Comparison of ENCODE assay signal across 8 cellular contexts in the genomic region with DNA sequence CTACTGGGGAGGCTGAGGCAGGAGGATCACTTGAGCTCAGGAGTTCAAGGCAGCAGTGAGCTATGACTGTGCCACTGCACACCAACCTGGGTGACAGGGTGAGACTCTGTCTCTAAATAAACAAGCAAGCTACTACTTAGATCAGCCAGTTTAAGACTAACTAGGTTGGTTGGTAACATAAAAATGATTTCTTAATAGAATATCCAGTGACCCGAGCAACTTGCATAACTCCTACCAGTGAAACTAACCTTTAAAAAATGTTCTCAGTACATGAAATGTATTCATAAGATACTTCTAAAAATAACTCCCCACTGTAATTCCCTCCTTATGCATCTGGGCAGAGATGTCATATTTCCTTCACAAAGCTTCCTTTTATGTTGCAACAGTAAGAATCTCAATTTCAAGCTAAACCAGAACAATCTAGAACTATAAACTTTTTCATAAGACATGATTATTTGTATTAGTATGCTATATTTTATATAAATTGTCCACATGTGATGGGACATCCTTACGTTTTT. TPM values are rescaled to one million over a fixed set of nuclear protein-coding genes. Genes with fewer than 3 reads are reported as not detected.
DNase-seq lines count a peak whose midpoint lies in the region; ATAC-seq and TF ChIP-seq lines count a peak whose summit lies in the region.

No MANE protein-coding gene starts in this region.

- H3K27me3 Mint-ChIP-seq in activated T-helper 1 cell treated with anti-CD3 and anti-CD28 coated beads, Interleukin-12 subunit alpha, Interleukin-12 subunit beta, Interleukin-2, Interleukin-4 antibody, amounts not matched to agents 30 ng/mL and 10 ng/mL and 1 ng/mL, durations not matched to agents 14 hours and 24 hours and 36 hours (ENCODE audit: insufficient read depth): no peaks in the 10 kb centered on the region
- no peaks in the 10 kb centered on the region for H3K27me3 Mint-ChIP-seq in immature natural killer cell (ENCODE audit: low read depth in 3 of 3)

- H3K27ac Mint-ChIP-seq in activated T-helper 1 cell treated with anti-CD3 and anti-CD28 coated beads, Interleukin-12 subunit alpha, Interleukin-12 subunit beta, Interleukin-2, Interleukin-4 antibody, amounts not matched to agents 30 ng/mL and 10 ng/mL and 1 ng/mL, durations not matched to agents 14 hours and 24 hours and 36 hours: peak overlapping the region; percentile 95
- peak overlapping the region; percentile 77 to 98 (median 93) for H3K27ac Mint-ChIP-seq in immature natural killer cell

- peaks cover 19 to 39% (median 29%) of the 10 kb centered on the region in 4 donors for H3K4me1 ChIP-seq in transverse colon

- TF ChIP-seq EP300 in transverse colon (IDR thresholded peaks at IDR 0.05; ENCODE audit: low read depth): no peak

- H3K27ac ChIP-seq in transverse colon: peak overlapping the region; percentile 47 to 81 (median 66)

- no peak overlapping the region for H3K4me3 ChIP-seq in transverse colon

- H3K4me3 Mint-ChIP-seq in activated T-helper 1 cell treated with anti-CD3 and anti-CD28 coated beads, Interleukin-12 subunit alpha, Interleukin-12 subunit beta, Interleukin-2, Interleukin-4 antibody, amounts not matched to agents 30 ng/mL and 10 ng/mL and 1 ng/mL, durations not matched to agents 14 hours and 24 hours and 36 hours: peak overlapping the region; percentile 99
- peak overlapping the region; percentile 88 to 100 (median 94) for H3K4me3 Mint-ChIP-seq in immature natural killer cell

- in situ Hi-C loops in transverse colon (cut with MboI; ENCODE audit: low pct_ligation_motif_present in 1 of 4, low pct_unique_long_range_greater_than_20kb in 1 of 4, low sequenced_read_pairs in 3 of 4): loop anchor here in 1 of 4 donors (25.0 kb wide), 1 partner anchor 170 kb away; no protein-coding TSS in a partner anchor

- H3K9me3 Mint-ChIP-seq in activated T-helper 1 cell treated with anti-CD3 and anti-CD28 coated beads, Interleukin-12 subunit alpha, Interleukin-12 subunit beta, Interleukin-2, Interleukin-4 antibody, amounts not matched to agents 30 ng/mL and 10 ng/mL and 1 ng/mL, durations not matched to agents 14 hours and 24 hours and 36 hours: no peaks in the 10 kb centered on the region
- no peaks in the 10 kb centered on the region for H3K9me3 Mint-ChIP-seq in immature natural killer cell

- no peaks in the 10 kb centered on the region for H3K9me3 ChIP-seq in transverse colon

- DNase-seq in CD1c-positive myeloid dendritic cell (ENCODE audit: extremely low spot score) (peak; percentile 83), immature natural killer cell (no peak), transverse colon (no peak), islet precursor cell (no peak)
- no peak for DNase-seq in activated T-helper 1 cell treated with anti-CD3 and anti-CD28 coated beads, Interleukin-12 subunit alpha, Interleukin-12 subunit beta, Interleukin-2, Interleukin-4 antibody, amounts not matched to agents 30 ng/mL and 10 ng/mL and 1 ng/mL, durations not matched to agents 14 hours and 24 hours and 36 hours (ENCODE audit: low spot score)

- H3K36me3 Mint-ChIP-seq in activated T-helper 1 cell treated with anti-CD3 and anti-CD28 coated beads, Interleukin-12 subunit alpha, Interleukin-12 subunit beta, Interleukin-2, Interleukin-4 antibody, amounts not matched to agents 30 ng/mL and 10 ng/mL and 1 ng/mL, durations not matched to agents 14 hours and 24 hours and 36 hours (ENCODE audit: low read depth): peaks cover 19% of the 10 kb centered on the region
- peaks cover 3 to 11% (median 6%) of the 10 kb centered on the region in 3 donors for H3K36me3 Mint-ChIP-seq in immature natural killer cell

- peaks cover 58% of the 10 kb centered on the region for H3K4me1 Mint-ChIP-seq in activated T-helper 1 cell treated with anti-CD3 and anti-CD28 coated beads, Interleukin-12 subunit alpha, Interleukin-12 subunit beta, Interleukin-2, Interleukin-4 antibody, amounts not matched to agents 30 ng/mL and 10 ng/mL and 1 ng/mL, durations not matched to agents 14 hours and 24 hours and 36 hours (ENCODE audit: low read depth)
- H3K4me1 Mint-ChIP-seq in immature natural killer cell: peaks cover 72 to 78% of the 10 kb centered on the region in 2 donors

- ATAC-seq in HG02852 (IDR thresholded peaks at IDR 0.05; ENCODE audit: unreplicated experiment) (peak; percentile 39), HG02623 (IDR thresholded peaks at IDR 0.05; ENCODE audit: unreplicated experiment) (no peak), GM21526 (IDR thresholded peaks at IDR 0.05; ENCODE audit: low FRiP score, unreplicated experiment) (no peak)

- 6 to 16% methylated on average over 2 of the region's 2 CpGs for WGBS in transverse colon (ENCODE audit: low coverage in 1 of 2), 2 donors

- TF ChIP-seq POLR2A in transverse colon (IDR thresholded peaks at IDR 0.05): no peak

- intact Hi-C loops in activated T-helper 1 cell treated with anti-CD3 and anti-CD28 coated beads, Interleukin-12 subunit alpha, Interleukin-12 subunit beta, Interleukin-2, Interleukin-4 antibody, amounts not matched to agents 30 ng/mL and 10 ng/mL and 1 ng/mL, durations not matched to agents 14 hours and 24 hours and 36 hours (cut with micrococcal nuclease): loop anchor here (1.0 to 5.0 kb wide), 5 partner anchors 50 to 295 kb away; a partner anchor contains a TSS
- intact Hi-C loops in transverse colon (cut with DNase I; ENCODE audit: low total_unique reads): no loop called here

- no peaks in the 10 kb centered on the region for H3K36me3 ChIP-seq in transverse colon

- no peak for TF ChIP-seq CTCF in transverse colon (IDR thresholded peaks at IDR 0.05)

- H3K27me3 ChIP-seq in transverse colon: no peaks in the 10 kb centered on the region

RNA-seq across cellular contexts. Expression of a gene that starts 15.8 kb away (rescaled TPM):
- total RNA-seq in activated T-helper 1 cell treated with anti-CD3 and anti-CD28 coated beads, Interleukin-12 subunit alpha, Interleukin-12 subunit beta, Interleukin-2, Interleukin-4 antibody, amounts not matched to agents 30 ng/mL and 10 ng/mL and 1 ng/mL, durations not matched to agents 14 hours and 24 hours and 36 hours: 59.5 and 59.7 TPM in 2 replicates
- polyA plus RNA-seq in immature natural killer cell: 100 to 1,000 TPM in 1 of 3 donors, 10 to 100 TPM in 2; 62.1 to 162 (median 75.4) TPM
- total RNA-seq in transverse colon: 10 to 100 TPM; 40.4 to 93.2 (median 79.2) TPM

RNA-seq across cellular contexts. Expression of a gene that starts 19.5 kb away (rescaled TPM):
- 23.3 and 25.5 TPM in 2 replicates for total RNA-seq in activated T-helper 1 cell treated with anti-CD3 and anti-CD28 coated beads, Interleukin-12 subunit alpha, Interleukin-12 subunit beta, Interleukin-2, Interleukin-4 antibody, amounts not matched to agents 30 ng/mL and 10 ng/mL and 1 ng/mL, durations not matched to agents 14 hours and 24 hours and 36 hours
- polyA plus RNA-seq in immature natural killer cell: 10 to 100 TPM; 12.2 to 13.0 (median 12.5) TPM
- 10 to 100 TPM; 27.5 to 63.4 (median 45.7) TPM for total RNA-seq in transverse colon
